In genomic region chr19:46016426-46017094, GRCh38 we compare ENCODE assay signal across 8 cellular contexts. TPM values are rescaled to one million over a fixed set of nuclear protein-coding genes. Genes with fewer than 3 reads are reported as not detected.
DNase-seq lines count a peak whose midpoint lies in the region; ATAC-seq and TF ChIP-seq lines count a peak whose summit lies in the region.

No MANE protein-coding gene starts in this region.

- peaks cover 10% of the 10 kb centered on the region for H3K36me3 Mint-ChIP-seq in activated naive CD4-positive, alpha-beta T cell treated with anti-CD3 and anti-CD28 coated beads, Interleukin-2, amount 10 ng/mL, durations not matched to agents 7 days and 5 days
- H3K36me3 Mint-ChIP-seq in glutamatergic neuron (ENCODE audit: unreplicated experiment): no peaks in the 10 kb centered on the region

- H3K27me3 Mint-ChIP-seq in activated naive CD4-positive, alpha-beta T cell treated with anti-CD3 and anti-CD28 coated beads, Interleukin-2, amount 10 ng/mL, durations not matched to agents 7 days and 5 days: peaks cover 32% of the 10 kb centered on the region
- H3K27me3 Mint-ChIP-seq in glutamatergic neuron (ENCODE audit: unreplicated experiment): peaks cover 19% of the 10 kb centered on the region

- no peaks in the 10 kb centered on the region for H3K9me3 Mint-ChIP-seq in activated naive CD4-positive, alpha-beta T cell treated with anti-CD3 and anti-CD28 coated beads, Interleukin-2, amount 10 ng/mL, durations not matched to agents 7 days and 5 days
- H3K9me3 Mint-ChIP-seq in glutamatergic neuron (ENCODE audit: unreplicated experiment): peaks cover 8% of the 10 kb centered on the region

- H3K27me3 ChIP-seq in ovary: peaks cover 4% of the 10 kb centered on the region
- peaks cover 7% of the 10 kb centered on the region for H3K27me3 ChIP-seq in thoracic aorta (replicated peaks; ENCODE audit: insufficient read depth)

- H3K4me3 Mint-ChIP-seq in activated naive CD4-positive, alpha-beta T cell treated with anti-CD3 and anti-CD28 coated beads, Interleukin-2, amount 10 ng/mL, durations not matched to agents 7 days and 5 days: peak overlapping the region; percentile 79
- H3K4me3 Mint-ChIP-seq in glutamatergic neuron (ENCODE audit: unreplicated experiment): peak overlapping the region; percentile 97

- CTCF ChIA-PET in activated naive CD4-positive, alpha-beta T cell treated with anti-CD3 and anti-CD28 coated beads, Interleukin-2, amount 10 ng/mL, durations not matched to agents 7 days and 5 days (lab: Charles Lee): interaction anchor here (0.8 to 2.0 kb wide), 8 partner anchors 10 to 246 kb away, joined by 3 to 11 read pairs (median 4); no protein-coding TSS in a partner anchor

- TF ChIP-seq EP300 in ovary (IDR thresholded peaks at IDR 0.05): no peak

- H3K36me3 ChIP-seq in ovary: no peaks in the 10 kb centered on the region
- no peaks in the 10 kb centered on the region for H3K36me3 ChIP-seq in thoracic aorta

- H3K9me3 ChIP-seq in ovary: no peaks in the 10 kb centered on the region
- H3K9me3 ChIP-seq in thoracic aorta: no peaks in the 10 kb centered on the region

- intact Hi-C loops in ovary (cut with DNase I): no loop called here

- TF ChIP-seq POLR2A in ovary (IDR thresholded peaks at IDR 0.05): no peak

- H3K27ac ChIP-seq in ovary (no peak overlapping the region), thoracic aorta (no peak overlapping the region)

- TF ChIP-seq CTCF in LNCaP clone FGC (IDR thresholded peaks at IDR 0.05; ENCODE audit: control insufficient read depth, extremely low read depth, insufficient read depth) (peak; percentile 69), glutamatergic neuron (IDR thresholded peaks at IDR 0.05; ENCODE audit: partially characterized antibody, unreplicated experiment) (peak; percentile 90), ovary (IDR thresholded peaks at IDR 0.05) (peak; percentile 28 to 93 (median 50)), thoracic aorta (IDR thresholded peaks at IDR 0.05) (peak; percentile 93)

- H3K4me1 Mint-ChIP-seq in activated naive CD4-positive, alpha-beta T cell treated with anti-CD3 and anti-CD28 coated beads, Interleukin-2, amount 10 ng/mL, durations not matched to agents 7 days and 5 days: peaks cover 18% of the 10 kb centered on the region
- peaks cover 14% of the 10 kb centered on the region for H3K4me1 Mint-ChIP-seq in glutamatergic neuron (ENCODE audit: low read depth, unreplicated experiment)

- WGBS in ovary, 3 donors: 1% methylated on average over 36 to 48 of the region's 48 CpGs

- H3K27ac Mint-ChIP-seq in activated naive CD4-positive, alpha-beta T cell treated with anti-CD3 and anti-CD28 coated beads, Interleukin-2, amount 10 ng/mL, durations not matched to agents 7 days and 5 days: peak overlapping the region; percentile 81
- peak overlapping the region; percentile 75 for H3K27ac Mint-ChIP-seq in glutamatergic neuron (ENCODE audit: unreplicated experiment)

- H3K4me3 ChIP-seq in LNCaP clone FGC (ENCODE audit: low read depth, low read length) (peak overlapping the region; percentile 31), ovary (peak overlapping the region; percentile 54), thoracic aorta (peak overlapping the region; percentile 98)

- peak; percentile 63 for DNase-seq in SIG-M5 treated with dmso at 0.1 percent for 504 hours (lab: John Stamatoyannopoulos, UW; ENCODE audit: unreplicated experiment)
- no peak for DNase-seq in SIG-M5 (lab: John Stamatoyannopoulos, UW)
- no peak for DNase-seq in LNCaP clone FGC (ENCODE audit: low read depth)
- peak; percentile 53 for DNase-seq in SK-N-DZ (ENCODE audit: low spot score)
- DNase-seq in activated naive CD4-positive, alpha-beta T cell treated with anti-CD3 and anti-CD28 coated beads, Interleukin-2, amount 10 ng/mL, durations not matched to agents 7 days and 5 days: peak; percentile 87
- peak; percentile 92 for DNase-seq in glutamatergic neuron
- peak; percentile 73 to 86 (median 84) for DNase-seq in ovary
- DNase-seq in thoracic aorta (ENCODE audit: low spot score): no peak

- H3K4me1 ChIP-seq in ovary (ENCODE audit: insufficient read depth) (peaks cover 8% of the 10 kb centered on the region), thoracic aorta (ENCODE audit: control insufficient read depth in 1 of 2, low read depth in 2 of 2) (peaks cover 19 to 22% of the 10 kb centered on the region in 2 donors)

- ATAC-seq in thoracic aorta (ENCODE audit: insufficient number of reproducible peaks, low FRiP score, low read depth): peak; percentile 71

RNA-seq across cellular contexts. Expression of gene PGLYRP1, which starts 6.3 kb away (rescaled TPM):
- polyA plus RNA-seq in SK-N-DZ (2014; cell fraction: cytosol; rRNA removed): not detected in 2 replicates
- not detected in 2 replicates for polyA plus RNA-seq in SK-N-DZ (2014; cell fraction: nucleus; rRNA removed)
- not detected for total RNA-seq in glutamatergic neuron (ENCODE audit: unreplicated experiment)
- not detected for total RNA-seq in ovary
- polyA plus RNA-seq in ovary: not detected
- not detected for total RNA-seq in thoracic aorta

RNA-seq across cellular contexts. Expression of gene CCDC61, which starts 21.3 kb away (rescaled TPM):
- polyA plus RNA-seq in SK-N-DZ (2014; cell fraction: cytosol; rRNA removed): 4.8 and 7.0 TPM in 2 replicates
- polyA plus RNA-seq in SK-N-DZ (2014; cell fraction: nucleus; rRNA removed): 17.0 and 17.9 TPM in 2 replicates
- 33.5 TPM for total RNA-seq in glutamatergic neuron (ENCODE audit: unreplicated experiment)
- total RNA-seq in ovary: 10 to 100 TPM in 6 of 7 donors, 1 to 10 TPM in 1; 7.6 to 19.6 (median 16.6) TPM
- 10 to 100 TPM in 1 of 2 donors, 1 to 10 TPM in 1; 2.7 to 12.5 TPM for polyA plus RNA-seq in ovary
- total RNA-seq in thoracic aorta: 10 to 100 TPM; 14.7 to 16.9 TPM

RNA-seq across cellular contexts. Expression of gene IGFL4, which starts 24.2 kb away (rescaled TPM):
- polyA plus RNA-seq in SK-N-DZ (2014; cell fraction: cytosol; rRNA removed): not detected in 2 replicates
- 0.07 TPM in 1 of 2 replicates, not detected in the other for polyA plus RNA-seq in SK-N-DZ (2014; cell fraction: nucleus; rRNA removed)
- total RNA-seq in glutamatergic neuron (ENCODE audit: unreplicated experiment) (0.20 TPM), ovary (not detected), thoracic aorta (not detected)
- polyA plus RNA-seq in ovary: not detected

RNA-seq across cellular contexts. Expression of gene NOVA2, which starts 42.9 kb away (rescaled TPM):
- 2.9 and 3.0 TPM in 2 replicates for polyA plus RNA-seq in SK-N-DZ (2014; cell fraction: cytosol; rRNA removed)
- 1.1 and 3.3 TPM in 2 replicates for polyA plus RNA-seq in SK-N-DZ (2014; cell fraction: nucleus; rRNA removed)
- 163 TPM for total RNA-seq in glutamatergic neuron (ENCODE audit: unreplicated experiment)
- 1 to 10 TPM in 5 of 7 donors, under 1 TPM in 2; 0.23 to 4.8 (median 2.2) TPM for total RNA-seq in ovary
- polyA plus RNA-seq in ovary: 1 to 10 TPM; 1.5 to 3.5 TPM
- total RNA-seq in thoracic aorta: 1 to 10 TPM; 2.6 to 6.4 TPM

Comparison
In these comparisons a context has a peak if more than half of its experiments do, and no peak if none do; other contexts are left out.
1. DNase-seq: peak in SIG-M5 treated with dmso at 0.1 percent for 504 hours (single experiment), SK-N-DZ (single experiment), activated naive CD4-positive, alpha-beta T cell treated with anti-CD3 and anti-CD28 coated beads, Interleukin-2, amount 10 ng/mL, durations not matched to agents 7 days and 5 days (single experiment), glutamatergic neuron (single experiment) and ovary (5 of 5); none in SIG-M5 (single experiment), LNCaP clone FGC (single experiment) and thoracic aorta (single experiment).
2. H3K4me3 ChIP-seq: peak in every context shown above with its lines; median percentile 98 in thoracic aorta; 54 in ovary; 31 in LNCaP clone FGC.
3. Peak in every context shown above with its lines, with median percentiles within 50 percentile points of each other: CTCF ChIP-seq.